1 cellular context compared by ENCODE assay signal in the genomic region with DNA sequence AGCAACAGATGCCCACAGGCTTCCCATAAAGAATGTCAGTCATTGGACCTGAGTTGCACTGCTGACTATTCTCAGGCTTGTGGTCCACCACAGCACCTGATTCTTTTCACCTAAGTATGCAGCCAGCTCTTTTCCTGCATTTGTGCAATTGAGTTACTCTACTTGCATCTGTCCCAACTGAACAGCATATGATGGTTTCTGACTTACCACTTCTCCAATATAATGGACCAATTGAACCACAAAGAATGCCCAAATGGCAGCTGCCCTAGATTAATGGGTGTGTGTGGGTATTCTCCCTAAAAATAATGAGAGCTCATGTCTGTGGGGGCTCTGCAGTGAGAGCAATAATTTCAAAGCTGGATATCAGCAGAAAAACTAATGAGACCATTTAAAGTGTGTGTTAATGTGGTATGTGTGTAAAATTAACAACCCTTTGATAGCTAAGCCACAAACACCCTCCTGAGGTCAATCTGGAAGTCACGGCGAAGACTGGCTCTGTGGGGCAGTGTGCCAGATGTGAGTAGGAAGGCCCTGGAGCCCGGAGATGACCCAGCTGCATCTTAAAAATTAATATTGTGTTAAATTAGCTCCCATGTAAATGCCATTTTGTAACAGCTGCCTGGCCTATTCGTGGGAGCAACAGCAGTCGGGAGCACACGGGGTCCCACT.
A peak's percentile ranks its signal among the peaks of the same experiment; 100 is the strongest.
TF ChIP-seq lines count a peak whose summit lies in the region.

No MANE protein-coding gene starts in this region.

TF ChIP-seq in GM12878, 131 proteins besides CTCF, POLR2A, EP300 and RAD21 (continued from another document and continues in another):
- TF ChIP-seq, protein P1, sequence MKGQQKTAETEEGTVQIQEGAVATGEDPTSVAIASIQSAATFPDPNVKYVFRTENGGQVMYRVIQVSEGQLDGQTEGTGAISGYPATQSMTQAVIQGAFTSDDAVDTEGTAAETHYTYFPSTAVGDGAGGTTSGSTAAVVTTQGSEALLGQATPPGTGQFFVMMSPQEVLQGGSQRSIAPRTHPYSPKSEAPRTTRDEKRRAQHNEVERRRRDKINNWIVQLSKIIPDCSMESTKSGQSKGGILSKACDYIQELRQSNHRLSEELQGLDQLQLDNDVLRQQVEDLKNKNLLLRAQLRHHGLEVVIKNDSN (IDR thresholded peaks at IDR 0.05; ENCODE audit: borderline replicate concordance, extremely low read length, insufficient read depth, low read depth, low read length) = no peak
- no peak for TF ChIP-seq HDGF (IDR thresholded peaks at IDR 0.05)
- no peak for TF ChIP-seq TCF7 (IDR thresholded peaks at IDR 0.05; ENCODE audit: borderline replicate concordance)
- TF ChIP-seq NR2C2 (IDR thresholded peaks at IDR 0.05; ENCODE audit: borderline replicate concordance, control insufficient read depth, insufficient read length, low read depth) = no peak
- TF ChIP-seq SMARCA5 (IDR thresholded peaks at IDR 0.05) = 0 out of 2 replicates have a peak, but pooled peaks have one; percentile 46
- TF ChIP-seq BACH1 (IDR thresholded peaks at IDR 0.05; ENCODE audit: borderline replicate concordance) = no peak
- TF ChIP-seq SRF (IDR thresholded peaks at IDR 0.05; ENCODE audit: low read depth in 2 of 2, low read length in 2 of 2) = no peak
- TF ChIP-seq HDAC2 (IDR thresholded peaks at IDR 0.05) = no peak
- TF ChIP-seq, protein P2, sequence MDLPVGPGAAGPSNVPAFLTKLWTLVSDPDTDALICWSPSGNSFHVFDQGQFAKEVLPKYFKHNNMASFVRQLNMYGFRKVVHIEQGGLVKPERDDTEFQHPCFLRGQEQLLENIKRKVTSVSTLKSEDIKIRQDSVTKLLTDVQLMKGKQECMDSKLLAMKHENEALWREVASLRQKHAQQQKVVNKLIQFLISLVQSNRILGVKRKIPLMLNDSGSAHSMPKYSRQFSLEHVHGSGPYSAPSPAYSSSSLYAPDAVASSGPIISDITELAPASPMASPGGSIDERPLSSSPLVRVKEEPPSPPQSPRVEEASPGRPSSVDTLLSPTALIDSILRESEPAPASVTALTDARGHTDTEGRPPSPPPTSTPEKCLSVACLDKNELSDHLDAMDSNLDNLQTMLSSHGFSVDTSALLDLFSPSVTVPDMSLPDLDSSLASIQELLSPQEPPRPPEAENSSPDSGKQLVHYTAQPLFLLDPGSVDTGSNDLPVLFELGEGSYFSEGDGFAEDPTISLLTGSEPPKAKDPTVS (IDR thresholded peaks at IDR 0.05; ENCODE audit: low read depth, low read length) = no peak
- TF ChIP-seq, protein P3, sequence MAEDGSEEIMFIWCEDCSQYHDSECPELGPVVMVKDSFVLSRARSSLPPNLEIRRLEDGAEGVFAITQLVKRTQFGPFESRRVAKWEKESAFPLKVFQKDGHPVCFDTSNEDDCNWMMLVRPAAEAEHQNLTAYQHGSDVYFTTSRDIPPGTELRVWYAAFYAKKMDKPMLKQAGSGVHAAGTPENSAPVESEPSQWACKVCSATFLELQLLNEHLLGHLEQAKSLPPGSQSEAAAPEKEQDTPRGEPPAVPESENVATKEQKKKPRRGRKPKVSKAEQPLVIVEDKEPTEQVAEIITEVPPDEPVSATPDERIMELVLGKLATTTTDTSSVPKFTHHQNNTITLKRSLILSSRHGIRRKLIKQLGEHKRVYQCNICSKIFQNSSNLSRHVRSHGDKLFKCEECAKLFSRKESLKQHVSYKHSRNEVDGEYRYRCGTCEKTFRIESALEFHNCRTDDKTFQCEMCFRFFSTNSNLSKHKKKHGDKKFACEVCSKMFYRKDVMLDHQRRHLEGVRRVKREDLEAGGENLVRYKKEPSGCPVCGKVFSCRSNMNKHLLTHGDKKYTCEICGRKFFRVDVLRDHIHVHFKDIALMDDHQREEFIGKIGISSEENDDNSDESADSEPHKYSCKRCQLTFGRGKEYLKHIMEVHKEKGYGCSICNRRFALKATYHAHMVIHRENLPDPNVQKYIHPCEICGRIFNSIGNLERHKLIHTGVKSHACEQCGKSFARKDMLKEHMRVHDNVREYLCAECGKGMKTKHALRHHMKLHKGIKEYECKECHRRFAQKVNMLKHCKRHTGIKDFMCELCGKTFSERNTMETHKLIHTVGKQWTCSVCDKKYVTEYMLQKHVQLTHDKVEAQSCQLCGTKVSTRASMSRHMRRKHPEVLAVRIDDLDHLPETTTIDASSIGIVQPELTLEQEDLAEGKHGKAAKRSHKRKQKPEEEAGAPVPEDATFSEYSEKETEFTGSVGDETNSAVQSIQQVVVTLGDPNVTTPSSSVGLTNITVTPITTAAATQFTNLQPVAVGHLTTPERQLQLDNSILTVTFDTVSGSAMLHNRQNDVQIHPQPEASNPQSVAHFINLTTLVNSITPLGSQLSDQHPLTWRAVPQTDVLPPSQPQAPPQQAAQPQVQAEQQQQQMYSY (CRISPR knock-in tag; IDR thresholded peaks at IDR 0.05) = no peak
- TF ChIP-seq NFYA (IDR thresholded peaks at IDR 0.05; ENCODE audit: borderline replicate concordance, low read depth, low read length) = no peak
- TF ChIP-seq, protein P4, sequence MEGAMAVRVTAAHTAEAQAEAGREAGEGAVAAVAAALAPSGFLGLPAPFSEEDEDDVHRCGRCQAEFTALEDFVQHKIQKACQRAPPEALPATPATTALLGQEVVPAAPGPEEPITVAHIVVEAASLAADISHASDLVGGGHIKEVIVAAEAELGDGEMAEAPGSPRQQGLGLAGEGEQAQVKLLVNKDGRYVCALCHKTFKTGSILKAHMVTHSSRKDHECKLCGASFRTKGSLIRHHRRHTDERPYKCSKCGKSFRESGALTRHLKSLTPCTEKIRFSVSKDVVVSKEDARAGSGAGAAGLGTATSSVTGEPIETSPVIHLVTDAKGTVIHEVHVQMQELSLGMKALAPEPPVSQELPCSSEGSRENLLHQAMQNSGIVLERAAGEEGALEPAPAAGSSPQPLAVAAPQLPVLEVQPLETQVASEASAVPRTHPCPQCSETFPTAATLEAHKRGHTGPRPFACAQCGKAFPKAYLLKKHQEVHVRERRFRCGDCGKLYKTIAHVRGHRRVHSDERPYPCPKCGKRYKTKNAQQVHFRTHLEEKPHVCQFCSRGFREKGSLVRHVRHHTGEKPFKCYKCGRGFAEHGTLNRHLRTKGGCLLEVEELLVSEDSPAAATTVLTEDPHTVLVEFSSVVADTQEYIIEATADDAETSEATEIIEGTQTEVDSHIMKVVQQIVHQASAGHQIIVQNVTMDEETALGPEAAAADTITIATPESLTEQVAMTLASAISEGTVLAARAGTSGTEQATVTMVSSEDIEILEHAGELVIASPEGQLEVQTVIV (IDR thresholded peaks at IDR 0.05; ENCODE audit: borderline replicate concordance, partially characterized antibody) = no peak
- no peak for TF ChIP-seq TCF12 (IDR thresholded peaks at IDR 0.05; ENCODE audit: low read depth, low read length)
- TF ChIP-seq EED (IDR thresholded peaks at IDR 0.05; ENCODE audit: low read depth) = no peak
- TF ChIP-seq ESRRA (IDR thresholded peaks at IDR 0.05; ENCODE audit: low read length) = no peak
- no peak for TF ChIP-seq NRF1 (conservative IDR thresholded peaks at IDR 0.05; ENCODE audit: low read depth, low read length)
- no peak for TF ChIP-seq MXI1 (IDR thresholded peaks at IDR 0.05; ENCODE audit: low read depth, low read length)
- TF ChIP-seq, protein P5, sequence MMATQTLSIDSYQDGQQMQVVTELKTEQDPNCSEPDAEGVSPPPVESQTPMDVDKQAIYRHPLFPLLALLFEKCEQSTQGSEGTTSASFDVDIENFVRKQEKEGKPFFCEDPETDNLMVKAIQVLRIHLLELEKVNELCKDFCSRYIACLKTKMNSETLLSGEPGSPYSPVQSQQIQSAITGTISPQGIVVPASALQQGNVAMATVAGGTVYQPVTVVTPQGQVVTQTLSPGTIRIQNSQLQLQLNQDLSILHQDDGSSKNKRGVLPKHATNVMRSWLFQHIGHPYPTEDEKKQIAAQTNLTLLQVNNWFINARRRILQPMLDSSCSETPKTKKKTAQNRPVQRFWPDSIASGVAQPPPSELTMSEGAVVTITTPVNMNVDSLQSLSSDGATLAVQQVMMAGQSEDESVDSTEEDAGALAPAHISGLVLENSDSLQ (IDR thresholded peaks at IDR 0.05) = peak; percentile 32; the same call in 1 of the 2 replicates
- TF ChIP-seq NR2C1 (IDR thresholded peaks at IDR 0.05) = no peak
- no peak for TF ChIP-seq HDAC6 (IDR thresholded peaks at IDR 0.05; ENCODE audit: unreplicated experiment)
- TF ChIP-seq SUZ12 (IDR thresholded peaks at IDR 0.05; ENCODE audit: unreplicated experiment) = no peak
- TF ChIP-seq PML (IDR thresholded peaks at IDR 0.05; ENCODE audit: low read length) = no peak
- TF ChIP-seq, protein P6, sequence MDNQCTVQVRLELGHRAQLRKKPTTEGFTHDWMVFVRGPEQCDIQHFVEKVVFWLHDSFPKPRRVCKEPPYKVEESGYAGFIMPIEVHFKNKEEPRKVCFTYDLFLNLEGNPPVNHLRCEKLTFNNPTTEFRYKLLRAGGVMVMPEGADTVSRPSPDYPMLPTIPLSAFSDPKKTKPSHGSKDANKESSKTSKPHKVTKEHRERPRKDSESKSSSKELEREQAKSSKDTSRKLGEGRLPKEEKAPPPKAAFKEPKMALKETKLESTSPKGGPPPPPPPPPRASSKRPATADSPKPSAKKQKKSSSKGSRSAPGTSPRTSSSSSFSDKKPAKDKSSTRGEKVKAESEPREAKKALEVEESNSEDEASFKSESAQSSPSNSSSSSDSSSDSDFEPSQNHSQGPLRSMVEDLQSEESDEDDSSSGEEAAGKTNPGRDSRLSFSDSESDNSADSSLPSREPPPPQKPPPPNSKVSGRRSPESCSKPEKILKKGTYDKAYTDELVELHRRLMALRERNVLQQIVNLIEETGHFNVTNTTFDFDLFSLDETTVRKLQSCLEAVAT (IDR thresholded peaks at IDR 0.05) = no peak
- TF ChIP-seq, protein P7, sequence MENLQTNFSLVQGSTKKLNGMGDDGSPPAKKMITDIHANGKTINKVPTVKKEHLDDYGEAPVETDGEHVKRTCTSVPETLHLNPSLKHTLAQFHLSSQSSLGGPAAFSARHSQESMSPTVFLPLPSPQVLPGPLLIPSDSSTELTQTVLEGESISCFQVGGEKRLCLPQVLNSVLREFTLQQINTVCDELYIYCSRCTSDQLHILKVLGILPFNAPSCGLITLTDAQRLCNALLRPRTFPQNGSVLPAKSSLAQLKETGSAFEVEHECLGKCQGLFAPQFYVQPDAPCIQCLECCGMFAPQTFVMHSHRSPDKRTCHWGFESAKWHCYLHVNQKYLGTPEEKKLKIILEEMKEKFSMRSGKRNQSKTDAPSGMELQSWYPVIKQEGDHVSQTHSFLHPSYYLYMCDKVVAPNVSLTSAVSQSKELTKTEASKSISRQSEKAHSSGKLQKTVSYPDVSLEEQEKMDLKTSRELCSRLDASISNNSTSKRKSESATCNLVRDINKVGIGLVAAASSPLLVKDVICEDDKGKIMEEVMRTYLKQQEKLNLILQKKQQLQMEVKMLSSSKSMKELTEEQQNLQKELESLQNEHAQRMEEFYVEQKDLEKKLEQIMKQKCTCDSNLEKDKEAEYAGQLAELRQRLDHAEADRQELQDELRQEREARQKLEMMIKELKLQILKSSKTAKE (IDR thresholded peaks at IDR 0.05; ENCODE audit: low read depth, poor library complexity, severe bottlenecking) = peak; percentile 41
- TF ChIP-seq, protein P8, sequence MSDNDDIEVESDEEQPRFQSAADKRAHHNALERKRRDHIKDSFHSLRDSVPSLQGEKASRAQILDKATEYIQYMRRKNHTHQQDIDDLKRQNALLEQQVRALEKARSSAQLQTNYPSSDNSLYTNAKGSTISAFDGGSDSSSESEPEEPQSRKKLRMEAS (IDR thresholded peaks at IDR 0.05; ENCODE audit: low read depth, low read length) = no peak
- TF ChIP-seq STAT3 (IDR thresholded peaks at IDR 0.05; ENCODE audit: low read depth, low read length) = no peak
- TF ChIP-seq POU2F2 (IDR thresholded peaks at IDR 0.05; ENCODE audit: borderline replicate concordance, low read depth, low read length) = no peak
- TF ChIP-seq CHD1 (IDR thresholded peaks at IDR 0.05; ENCODE audit: low read depth, low read length) = no peak
- no peak for TF ChIP-seq ASH2L (IDR thresholded peaks at IDR 0.05; ENCODE audit: borderline replicate concordance, low read depth)
- TF ChIP-seq STAT1 (conservative IDR thresholded peaks at IDR 0.05) = no peak
- TF ChIP-seq, protein P9, sequence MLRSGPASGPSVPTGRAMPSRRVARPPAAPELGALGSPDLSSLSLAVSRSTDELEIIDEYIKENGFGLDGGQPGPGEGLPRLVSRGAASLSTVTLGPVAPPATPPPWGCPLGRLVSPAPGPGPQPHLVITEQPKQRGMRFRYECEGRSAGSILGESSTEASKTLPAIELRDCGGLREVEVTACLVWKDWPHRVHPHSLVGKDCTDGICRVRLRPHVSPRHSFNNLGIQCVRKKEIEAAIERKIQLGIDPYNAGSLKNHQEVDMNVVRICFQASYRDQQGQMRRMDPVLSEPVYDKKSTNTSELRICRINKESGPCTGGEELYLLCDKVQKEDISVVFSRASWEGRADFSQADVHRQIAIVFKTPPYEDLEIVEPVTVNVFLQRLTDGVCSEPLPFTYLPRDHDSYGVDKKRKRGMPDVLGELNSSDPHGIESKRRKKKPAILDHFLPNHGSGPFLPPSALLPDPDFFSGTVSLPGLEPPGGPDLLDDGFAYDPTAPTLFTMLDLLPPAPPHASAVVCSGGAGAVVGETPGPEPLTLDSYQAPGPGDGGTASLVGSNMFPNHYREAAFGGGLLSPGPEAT (IDR thresholded peaks at IDR 0.05; ENCODE audit: low read depth) = peak; percentile 43; the same call in 1 of the 2 replicates
- TF ChIP-seq, protein P10, sequence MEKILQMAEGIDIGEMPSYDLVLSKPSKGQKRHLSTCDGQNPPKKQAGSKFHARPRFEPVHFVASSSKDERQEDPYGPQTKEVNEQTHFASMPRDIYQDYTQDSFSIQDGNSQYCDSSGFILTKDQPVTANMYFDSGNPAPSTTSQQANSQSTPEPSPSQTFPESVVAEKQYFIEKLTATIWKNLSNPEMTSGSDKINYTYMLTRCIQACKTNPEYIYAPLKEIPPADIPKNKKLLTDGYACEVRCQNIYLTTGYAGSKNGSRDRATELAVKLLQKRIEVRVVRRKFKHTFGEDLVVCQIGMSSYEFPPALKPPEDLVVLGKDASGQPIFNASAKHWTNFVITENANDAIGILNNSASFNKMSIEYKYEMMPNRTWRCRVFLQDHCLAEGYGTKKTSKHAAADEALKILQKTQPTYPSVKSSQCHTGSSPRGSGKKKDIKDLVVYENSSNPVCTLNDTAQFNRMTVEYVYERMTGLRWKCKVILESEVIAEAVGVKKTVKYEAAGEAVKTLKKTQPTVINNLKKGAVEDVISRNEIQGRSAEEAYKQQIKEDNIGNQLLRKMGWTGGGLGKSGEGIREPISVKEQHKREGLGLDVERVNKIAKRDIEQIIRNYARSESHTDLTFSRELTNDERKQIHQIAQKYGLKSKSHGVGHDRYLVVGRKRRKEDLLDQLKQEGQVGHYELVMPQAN (conservative IDR thresholded peaks at IDR 0.05) = no peak
- TF ChIP-seq CREB1 (IDR thresholded peaks at IDR 0.05; ENCODE audit: low read depth) = no peak
- no peak for TF ChIP-seq RCOR1 (conservative IDR thresholded peaks at IDR 0.05; ENCODE audit: low read depth, low read length)
- peak; percentile 83 for TF ChIP-seq NR2F1 (conservative IDR thresholded peaks at IDR 0.05)
